ENCODE assay signal across 1 cellular context in genomic region chr11:63813563-63814382, GRCh38.
TF ChIP-seq lines count a peak whose summit lies in the region.

No MANE protein-coding gene starts in this region.

TF ChIP-seq in endothelial cell of umbilical vein, 7 proteins besides CTCF, POLR2A, EP300 and RAD21:
- TF ChIP-seq POLR2AphosphoS5 (IDR thresholded peaks at IDR 0.05; ENCODE audit: insufficient read depth, low read depth, low read length) (no peak), JUN (IDR thresholded peaks at IDR 0.05; ENCODE audit: borderline replicate concordance, insufficient read depth, insufficient read length, low read depth) (no peak), GATA2 (IDR thresholded peaks at IDR 0.05; ENCODE audit: insufficient read depth, insufficient read length, low read depth, low read length) (no peak), FOS (IDR thresholded peaks at IDR 0.05; ENCODE audit: borderline replicate concordance, insufficient read depth, low read length) (no peak), MAX (IDR thresholded peaks at IDR 0.05; ENCODE audit: insufficient read depth, insufficient read length) (no peak), MYC (IDR thresholded peaks at IDR 0.05; ENCODE audit: low read depth, low read length) (no peak), EZH2 (IDR thresholded peaks at IDR 0.05; ENCODE audit: borderline replicate concordance, low read depth, low read length, severe bottlenecking) (no peak)
